ENCODE assay signal across 13 cellular contexts in the genomic region with DNA sequence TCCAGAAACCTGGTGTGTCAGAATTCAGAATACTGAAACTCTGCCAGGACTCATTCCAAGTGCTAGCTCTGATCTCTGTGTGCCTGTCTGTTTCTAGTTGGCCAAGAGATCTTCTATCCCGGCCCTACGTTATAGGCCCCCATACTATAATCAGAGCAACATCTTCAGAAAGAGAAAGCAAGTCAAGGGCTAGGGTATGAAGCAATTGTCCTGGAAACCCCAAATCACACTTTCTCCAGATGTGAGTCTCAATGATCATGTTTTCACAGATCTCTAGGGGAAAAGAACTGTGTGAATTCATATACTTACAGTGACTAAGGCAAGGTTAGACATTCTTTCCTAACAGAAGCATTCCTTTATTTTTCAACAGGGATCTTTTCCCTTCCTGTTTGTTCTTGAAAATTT.
DNase-seq lines count a peak whose midpoint lies in the region; TF ChIP-seq lines count a peak whose summit lies in the region.
"Had no signal": no experiment of that assay in that cellular context is flagged by ENCODE, and none has a peak within 500 bp of the region (broad histone marks: within the 10 kb centered on the region; RNA-seq: fewer than 3 reads in every experiment).

No MANE protein-coding gene starts in this region.

- H3K4me2 ChIP-seq in skeletal muscle satellite cell (ENCODE audit: low read length) = peak overlapping the region; percentile 49

- no peak for TF ChIP-seq CTCF in GM10248 (IDR thresholded peaks at IDR 0.05; ENCODE audit: control extremely low read depth, extremely low read depth, low read depth, missing control alignments)
- no peak for TF ChIP-seq CTCF in tibial artery (IDR thresholded peaks at IDR 0.05)

- no peaks in the 10 kb centered on the region for H3K27me3 ChIP-seq in skeletal muscle satellite cell (ENCODE audit: control insufficient read depth, insufficient read depth, low read length)
- H3K27me3 ChIP-seq in tibial artery = no peaks in the 10 kb centered on the region
- H3K27me3 ChIP-seq: tibial nerve had no signal

- no peak overlapping the region for H3K4me3 ChIP-seq in skeletal muscle satellite cell (ENCODE audit: low read length)
- no peak overlapping the region for H3K4me3 ChIP-seq in tibial artery
- H3K4me3 ChIP-seq: tibial nerve had no signal

- POLR2A ChIA-PET in GM10248 (lab: Yijun Ruan, JAX) = no interaction called here

- intact Hi-C loops in tibial artery (cut with DNase I; ENCODE audit: low total_unique reads) = no loop called here

- no peak overlapping the region for H3K27ac ChIP-seq in tibial artery

- peak overlapping the region; percentile 43 for H3K9ac ChIP-seq in skeletal muscle satellite cell (ENCODE audit: low read depth, low read length)

- no peaks in the 10 kb centered on the region for H3K9me3 ChIP-seq in skeletal muscle satellite cell (replicated peaks; ENCODE audit: low read length)
- no peaks in the 10 kb centered on the region for H3K9me3 ChIP-seq in tibial artery
- H3K9me3 ChIP-seq: tibial nerve had no signal

- CTCF ChIA-PET in GM10248 (lab: Yijun Ruan, JAX) = no interaction called here

- DNase-seq in GM10248 (ENCODE audit: extremely low spot score) = peak; percentile 10
- DNase-seq in astrocyte of the hippocampus (ENCODE audit: low read depth, low spot score) = peak; percentile 16
- peak; percentile 81 for DNase-seq in fibroblast of the conjunctiva (ENCODE audit: low read depth)
- no peak for DNase-seq in GM19238 (ENCODE audit: insufficient read length, low spot score)
- DNase-seq in tibial artery = no peak
- DNase-seq in stimulated activated CD4-positive, alpha-beta T cell treated with anti-CD3 and anti-CD28 coated beads, Interleukin-1b, Interleukin-23, amount 100 ng/mL, for 48 hours = no peak
- DNase-seq: activated CD4-positive, alpha-beta T cell treated with anti-CD3 and anti-CD28 coated beads for 4 hours; activated T-cell treated with anti-CD3 and anti-CD28 coated beads, Interleukin-2, amount 50 U/mL, for 48 hours; kidney; NCI-H2227 treated with DMSO at 0.1 percent for 48 hours; T-helper 1 cell had no signal

- H3K36me3 ChIP-seq in skeletal muscle satellite cell (ENCODE audit: insufficient read depth, low read length) (no peaks in the 10 kb centered on the region), tibial artery (no peaks in the 10 kb centered on the region)
- H3K36me3 ChIP-seq: tibial nerve had no signal

- H3K4me1 ChIP-seq in skeletal muscle satellite cell (ENCODE audit: control insufficient read depth, insufficient read depth, low read length) (peaks cover 37% of the 10 kb centered on the region), tibial artery (peaks cover 0 to 33% (median 16%) of the 10 kb centered on the region in 4 donors)

Comparison
In these comparisons a context has a peak if more than half of its experiments do, and no peak if none do; other contexts are left out.
1. DNase-seq: peak in GM10248 (single experiment), astrocyte of the hippocampus (single experiment) and fibroblast of the conjunctiva (single experiment); none in GM19238 (single experiment), tibial artery (0 of 2) and stimulated activated CD4-positive, alpha-beta T cell treated with anti-CD3 and anti-CD28 coated beads, Interleukin-1b, Interleukin-23, amount 100 ng/mL, for 48 hours (single experiment).